Comparison of ENCODE assay signal across 22 cellular contexts in the genomic region with DNA sequence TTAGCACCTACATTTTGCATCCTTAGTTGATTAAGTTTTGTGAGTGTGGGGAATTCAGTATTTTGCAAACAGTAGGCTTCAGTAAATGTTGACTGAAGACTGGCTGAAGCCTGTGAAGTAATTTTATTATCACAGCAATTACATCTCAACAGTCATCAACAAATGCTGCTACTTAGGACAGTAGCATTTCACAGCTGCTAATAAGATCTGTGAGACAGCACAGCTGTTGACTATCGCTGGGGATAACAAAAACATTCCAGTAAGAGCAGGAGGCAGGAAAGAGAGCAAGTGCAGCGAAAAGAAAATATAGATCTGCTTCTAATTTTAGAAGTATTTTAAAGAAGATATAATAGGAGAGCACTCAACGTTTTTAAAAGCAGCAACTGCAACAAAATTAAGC.
A peak's percentile ranks its signal among the peaks of the same experiment; 100 is the strongest.
DNase-seq lines count a peak whose midpoint lies in the region; ATAC-seq and TF ChIP-seq lines count a peak whose summit lies in the region.
"Had no signal": no experiment of that assay in that cellular context is flagged by ENCODE, and none has a peak within 500 bp of the region (broad histone marks: within the 10 kb centered on the region; RNA-seq: fewer than 3 reads in every experiment).

No MANE protein-coding gene starts in this region.

- H3K4me1 Mint-ChIP-seq in endodermal cell (peaks cover 54% of the 10 kb centered on the region), nephron progenitor cell (peaks cover 21% of the 10 kb centered on the region)
- H3K4me1 Mint-ChIP-seq in activated T-cell treated with anti-CD3 and anti-CD28 coated beads, Interleukin-2, amount 50 U/mL, for 72 hours (ENCODE audit: low read depth), result no peaks in the 10 kb centered on the region

- ATAC-seq in activated T-cell treated with anti-CD3 and anti-CD28 coated beads, Interleukin-2, amount 50 U/mL, for 72 hours (replicated peaks in 1 of 2), result no peak
- ATAC-seq: A549, Panc1 had no signal

- H3K4me3 ChIP-seq in endodermal cell (ENCODE audit: low read length), result peak overlapping the region; percentile 41
- H3K4me3 ChIP-seq: A549, MG63 had no signal

- H3K4me3 Mint-ChIP-seq in endodermal cell, result no peak overlapping the region
- H3K4me3 Mint-ChIP-seq in nephron progenitor cell, result no peak overlapping the region
- H3K4me3 Mint-ChIP-seq in activated T-cell treated with anti-CD3 and anti-CD28 coated beads, Interleukin-2, amount 50 U/mL, for 72 hours, result no peak overlapping the region
- H3K4me3 Mint-ChIP-seq: H9, HFFc6 had no signal

- H3K27me3 ChIP-seq in endodermal cell (ENCODE audit: control insufficient read depth, insufficient read depth, low read length, poor library complexity, severe bottlenecking), result no peaks in the 10 kb centered on the region
- H3K27me3 ChIP-seq: BE2C, MG63 had no signal

- DNase-seq in D341Med (ENCODE audit: low spot score) (peak; percentile 12), NCI-H748 (lab: John Stamatoyannopoulos, UW; ENCODE audit: unreplicated experiment) (peak; percentile 80), endodermal cell (no peak), nephron progenitor cell (no peak), NCI-H526 (lab: John Stamatoyannopoulos, UW) (no peak), NCI-H345 (lab: John Stamatoyannopoulos, UW) (no peak)
- DNase-seq in activated T-cell treated with anti-CD3 and anti-CD28 coated beads, Interleukin-2, amount 50 U/mL, for 72 hours, result no peak
- DNase-seq: BE2C, DMS79, H9, HFFc6, Kasumi-1, MG63, NCI-H1048, NCI-H1417 treated with DMSO at 0.1 percent for 48 hours, NCI-H187 treated with DMSO at 0.1 percent for 48 hours, NCI-H2107, NCI-H2227 treated with DMSO at 0.1 percent for 48 hours, NCI-H510A treated with DMSO at 0.1 percent for 48 hours, SIG-M5 had no signal

- H3K36me3 ChIP-seq in endodermal cell (ENCODE audit: control insufficient read depth, insufficient read depth, low read length), result no peaks in the 10 kb centered on the region
- H3K36me3 ChIP-seq: BE2C, MG63 had no signal

- H3K27ac Mint-ChIP-seq in endodermal cell (peak overlapping the region; percentile 83), nephron progenitor cell (peak overlapping the region; percentile 71)
- no peak overlapping the region for H3K27ac Mint-ChIP-seq in activated T-cell treated with anti-CD3 and anti-CD28 coated beads, Interleukin-2, amount 50 U/mL, for 72 hours
- H3K27ac Mint-ChIP-seq: H9, HFFc6 had no signal

- H3K4me1 ChIP-seq in endodermal cell (ENCODE audit: control insufficient read depth, insufficient read depth, low read length), result peaks cover 26% of the 10 kb centered on the region
- H3K4me1 ChIP-seq: A549, BE2C had no signal

- H3K9me3 Mint-ChIP-seq in endodermal cell, result peaks cover 2% of the 10 kb centered on the region
- H3K9me3 Mint-ChIP-seq in nephron progenitor cell, result no peaks in the 10 kb centered on the region
- no peaks in the 10 kb centered on the region for H3K9me3 Mint-ChIP-seq in activated T-cell treated with anti-CD3 and anti-CD28 coated beads, Interleukin-2, amount 50 U/mL, for 72 hours
- H3K9me3 Mint-ChIP-seq: H9 had no signal

- TF ChIP-seq CTCF in endodermal cell (conservative IDR thresholded peaks at IDR 0.05), result no peak
- no peak for TF ChIP-seq CTCF in nephron progenitor cell (IDR thresholded peaks at IDR 0.05)

- H3K27ac ChIP-seq in endodermal cell (ENCODE audit: low read depth, low read length), result no peak overlapping the region
- H3K27ac ChIP-seq: A549 had no signal

- WGBS in endodermal cell (ENCODE audit: insufficient coverage in 1 of 2, insufficient read length in 1 of 2), 2 experiments, result 21% methylated on average over 2 of the region's 3 CpGs; no CpG with 5 or more reads in 1 of the 2 experiments

- H3K27me3 Mint-ChIP-seq in endodermal cell (ENCODE audit: insufficient read depth), result no peaks in the 10 kb centered on the region
- no peaks in the 10 kb centered on the region for H3K27me3 Mint-ChIP-seq in nephron progenitor cell (ENCODE audit: low read depth, poor library complexity)
- H3K27me3 Mint-ChIP-seq in activated T-cell treated with anti-CD3 and anti-CD28 coated beads, Interleukin-2, amount 50 U/mL, for 72 hours (ENCODE audit: low read depth), result no peaks in the 10 kb centered on the region

- H3K9ac ChIP-seq in endodermal cell (ENCODE audit: extremely low read depth, low read length, poor library complexity, severe bottlenecking), result no peak overlapping the region

- H3K9me3 ChIP-seq in endodermal cell (ENCODE audit: control insufficient read depth, low read length), result peaks cover 12% of the 10 kb centered on the region
- H3K9me3 ChIP-seq: A549, BE2C, MG63 had no signal

- H3K36me3 Mint-ChIP-seq in endodermal cell (ENCODE audit: low read depth) (no peaks in the 10 kb centered on the region), nephron progenitor cell (ENCODE audit: low read depth) (no peaks in the 10 kb centered on the region)
- H3K36me3 Mint-ChIP-seq in activated T-cell treated with anti-CD3 and anti-CD28 coated beads, Interleukin-2, amount 50 U/mL, for 72 hours (ENCODE audit: insufficient read depth in 2 of 2), result no peaks in the 10 kb centered on the region

Comparison
In these comparisons a context has a peak if more than half of its experiments do, and no peak if none do; other contexts are left out.
1. DNase-seq: peak in D341Med (single experiment) and NCI-H748 (single experiment); none in endodermal cell (single experiment), nephron progenitor cell (single experiment), activated T-cell treated with anti-CD3 and anti-CD28 coated beads, Interleukin-2, amount 50 U/mL, for 72 hours (0 of 2), NCI-H526 (0 of 2) and NCI-H345 (single experiment).